ENCODE assay signal across 1 cellular context in the genomic region with DNA sequence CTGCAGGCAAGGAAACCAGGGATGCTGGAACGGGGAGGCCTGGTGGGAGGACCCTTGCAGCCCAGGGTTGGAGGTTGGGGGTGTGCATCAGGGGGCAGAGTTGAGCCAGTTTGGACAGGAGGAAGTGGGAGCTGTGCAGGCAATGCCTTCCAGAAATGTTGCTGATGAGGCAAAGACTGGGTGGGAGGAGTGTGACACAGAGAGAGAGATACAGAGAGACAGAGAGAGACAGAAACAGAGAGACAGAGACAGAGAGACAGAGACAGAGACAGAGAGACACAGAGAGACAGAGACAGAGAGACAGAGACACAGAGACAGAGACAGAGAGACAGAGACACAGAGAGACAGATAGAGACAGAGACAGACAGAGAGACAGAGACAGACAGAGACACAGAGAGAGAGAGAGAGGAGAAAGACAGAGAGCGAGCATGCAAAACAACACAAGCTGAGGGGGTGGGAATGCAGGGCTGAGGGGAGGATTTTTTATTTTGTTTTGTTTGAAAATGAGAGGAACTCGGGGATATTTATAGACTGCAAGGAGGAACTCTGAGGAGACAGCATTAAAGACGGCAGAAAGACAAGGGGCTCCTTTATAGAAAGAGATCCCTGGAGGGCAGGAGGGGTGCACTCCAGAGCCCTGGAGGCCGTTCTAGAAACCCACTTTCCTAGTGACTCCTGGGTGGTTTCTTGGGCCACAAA.
TF ChIP-seq lines count a peak whose summit lies in the region.

No MANE protein-coding gene starts in this region.

TF ChIP-seq in endothelial cell of umbilical vein, 7 proteins besides CTCF, POLR2A, EP300 and RAD21 (continued from another document):
- TF ChIP-seq GATA2 (IDR thresholded peaks at IDR 0.05; ENCODE audit: insufficient read depth, insufficient read length, low read depth, low read length) (no peak), FOS (IDR thresholded peaks at IDR 0.05; ENCODE audit: borderline replicate concordance, insufficient read depth, low read length) (no peak)
- TF ChIP-seq, protein P1, sequence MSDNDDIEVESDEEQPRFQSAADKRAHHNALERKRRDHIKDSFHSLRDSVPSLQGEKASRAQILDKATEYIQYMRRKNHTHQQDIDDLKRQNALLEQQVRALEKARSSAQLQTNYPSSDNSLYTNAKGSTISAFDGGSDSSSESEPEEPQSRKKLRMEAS (IDR thresholded peaks at IDR 0.05; ENCODE audit: insufficient read depth, insufficient read length): no peak
